1 cellular context compared by ENCODE assay signal in genomic region chr10:45437587-45438456, GRCh38.
TF ChIP-seq lines count a peak whose summit lies in the region.

No MANE protein-coding gene starts in this region.

TF ChIP-seq in WTC11, 78 proteins besides CTCF, POLR2A, EP300 and RAD21 (continued from another document):
- TF ChIP-seq ZBTB21 (CRISPR knock-in tag; IDR thresholded peaks at IDR 0.05; ENCODE audit: borderline replicate concordance): no peak
- TF ChIP-seq, protein P1, sequence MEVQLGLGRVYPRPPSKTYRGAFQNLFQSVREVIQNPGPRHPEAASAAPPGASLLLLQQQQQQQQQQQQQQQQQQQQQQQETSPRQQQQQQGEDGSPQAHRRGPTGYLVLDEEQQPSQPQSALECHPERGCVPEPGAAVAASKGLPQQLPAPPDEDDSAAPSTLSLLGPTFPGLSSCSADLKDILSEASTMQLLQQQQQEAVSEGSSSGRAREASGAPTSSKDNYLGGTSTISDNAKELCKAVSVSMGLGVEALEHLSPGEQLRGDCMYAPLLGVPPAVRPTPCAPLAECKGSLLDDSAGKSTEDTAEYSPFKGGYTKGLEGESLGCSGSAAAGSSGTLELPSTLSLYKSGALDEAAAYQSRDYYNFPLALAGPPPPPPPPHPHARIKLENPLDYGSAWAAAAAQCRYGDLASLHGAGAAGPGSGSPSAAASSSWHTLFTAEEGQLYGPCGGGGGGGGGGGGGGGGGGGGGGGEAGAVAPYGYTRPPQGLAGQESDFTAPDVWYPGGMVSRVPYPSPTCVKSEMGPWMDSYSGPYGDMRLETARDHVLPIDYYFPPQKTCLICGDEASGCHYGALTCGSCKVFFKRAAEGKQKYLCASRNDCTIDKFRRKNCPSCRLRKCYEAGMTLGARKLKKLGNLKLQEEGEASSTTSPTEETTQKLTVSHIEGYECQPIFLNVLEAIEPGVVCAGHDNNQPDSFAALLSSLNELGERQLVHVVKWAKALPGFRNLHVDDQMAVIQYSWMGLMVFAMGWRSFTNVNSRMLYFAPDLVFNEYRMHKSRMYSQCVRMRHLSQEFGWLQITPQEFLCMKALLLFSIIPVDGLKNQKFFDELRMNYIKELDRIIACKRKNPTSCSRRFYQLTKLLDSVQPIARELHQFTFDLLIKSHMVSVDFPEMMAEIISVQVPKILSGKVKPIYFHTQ (CRISPR knock-in tag; IDR thresholded peaks at IDR 0.05): no peak
